ENCODE assay signal across 8 cellular contexts in the genomic region with DNA sequence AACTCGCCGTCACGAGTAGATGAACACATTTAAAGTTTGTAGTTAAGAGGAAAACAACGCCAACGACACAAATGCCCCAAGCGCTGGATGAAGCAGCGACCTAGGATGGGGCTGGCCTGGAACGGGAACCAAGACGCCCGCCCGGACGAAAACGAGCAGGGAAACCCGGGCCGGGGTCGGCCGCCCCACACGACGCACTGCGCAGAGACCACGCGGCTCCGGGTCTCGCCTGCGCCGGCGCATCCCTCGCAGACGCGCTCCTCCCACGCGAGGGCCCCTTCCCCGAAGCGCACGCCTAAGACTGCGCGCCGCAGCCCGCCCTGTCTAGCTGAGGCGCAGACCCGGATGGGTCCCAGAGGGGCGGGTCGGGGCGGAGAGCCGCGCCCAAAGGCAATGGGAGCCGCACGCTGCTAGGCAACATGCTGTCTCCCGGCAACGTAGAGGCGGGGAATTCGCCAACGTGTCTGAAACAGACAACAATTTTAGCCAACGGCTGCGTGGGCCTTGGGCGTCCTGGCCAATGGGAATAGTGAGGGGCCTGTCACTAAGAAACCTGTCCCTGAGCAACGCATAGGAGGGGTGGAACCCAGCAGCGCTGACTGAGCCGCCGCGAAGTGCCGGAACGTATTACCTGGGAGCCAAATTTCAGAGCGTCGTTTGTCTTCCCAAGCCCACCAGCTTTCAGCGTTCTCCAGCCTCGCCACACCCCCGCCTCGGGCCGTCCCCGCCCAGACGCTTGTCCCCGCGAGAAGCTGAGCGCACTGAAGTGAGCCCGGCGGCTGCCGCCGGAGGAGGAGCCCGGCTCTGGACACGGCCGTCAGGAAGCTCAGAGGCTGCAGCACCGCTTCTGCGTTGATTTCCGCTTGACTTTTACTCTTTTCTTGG. TPM values are rescaled to one million over a fixed set of nuclear protein-coding genes. Genes with fewer than 3 reads are reported as not detected.
DNase-seq lines count a peak whose midpoint lies in the region; FAIRE-seq and TF ChIP-seq lines count a peak whose summit lies in the region.

No MANE protein-coding gene starts in this region.

- H3K4me3 ChIP-seq in WI38 (ENCODE audit: low read depth, low read length) (peak overlapping the region; percentile 65), mammary epithelial cell (replicated peaks in 1 of 3; ENCODE audit: insufficient read depth in 1 of 3, low read depth in 2 of 3, low read length in 3 of 3) (peak overlapping the region; percentile 83 to 92 (median 91)), iPS-18c (ENCODE audit: insufficient read depth, low read depth, low read length) (peak overlapping the region; percentile 71), skeletal muscle satellite cell (ENCODE audit: low read length) (peak overlapping the region; percentile 78)

- dilution Hi-C loops in mammary epithelial cell (cut with HindIII; ENCODE audit: low sequenced_read_pairs), result loop anchor here (10.0 kb wide), 1 partner anchor 94 kb away; no protein-coding TSS in a partner anchor

- no TSS peak for BruUV-seq in mammary epithelial cell (replicated peaks; lab: Mats Ljungman, UMichigan)

- WGBS in mammary epithelial cell (ENCODE audit: low coverage, missing lambda C conversion rate), result 4% methylated on average over 21 of the region's 85 CpGs

- peaks cover 5% of the 10 kb centered on the region for H3K9me3 ChIP-seq in mammary epithelial cell (replicated peaks; ENCODE audit: insufficient read depth, low read length)
- H3K9me3 ChIP-seq in iPS-18c (ENCODE audit: control insufficient read depth, insufficient read depth, low read length), result peaks cover 2% of the 10 kb centered on the region
- H3K9me3 ChIP-seq in skeletal muscle satellite cell (replicated peaks; ENCODE audit: low read length), result peaks cover 8% of the 10 kb centered on the region

- H3K4me1 ChIP-seq in mammary epithelial cell (ENCODE audit: insufficient read depth, low read length) (peaks cover 4% of the 10 kb centered on the region), skeletal muscle satellite cell (ENCODE audit: control insufficient read depth, insufficient read depth, low read length) (peaks cover 5% of the 10 kb centered on the region)

- H3K36me3 ChIP-seq in mammary epithelial cell (ENCODE audit: insufficient read depth, low read length), result no peaks in the 10 kb centered on the region
- H3K36me3 ChIP-seq in skeletal muscle satellite cell (ENCODE audit: insufficient read depth, low read length), result no peaks in the 10 kb centered on the region

- H3K27me3 ChIP-seq in mammary epithelial cell (ENCODE audit: insufficient read depth, low read length) (no peaks in the 10 kb centered on the region), skeletal muscle satellite cell (ENCODE audit: control insufficient read depth, insufficient read depth, low read length) (no peaks in the 10 kb centered on the region)

- no peak for TF ChIP-seq POLR2A in H54 (IDR thresholded peaks at IDR 0.05; ENCODE audit: low read depth, low read length)

- H3K9ac ChIP-seq in mammary epithelial cell (ENCODE audit: insufficient read depth, low read length) (peak overlapping the region; percentile 43), skeletal muscle satellite cell (ENCODE audit: low read depth, low read length) (peak overlapping the region; percentile 88)

- no peaks in the 10 kb centered on the region for H3K79me2 ChIP-seq in mammary epithelial cell (ENCODE audit: insufficient read depth, low read length)

- no peak for FAIRE-seq in H54 (lab: Jason Lieb, UNC)

- intact Hi-C loops in mammary epithelial cell (cut with micrococcal nuclease), result loop anchor here (1.0 kb wide), 1 partner anchor 21 kb away; a partner anchor contains a TSS

- TF ChIP-seq CTCF in WI38 (IDR thresholded peaks at IDR 0.05; ENCODE audit: low read depth, low read length) (no peak), mammary epithelial cell (conservative IDR thresholded peaks at IDR 0.05 in 1 of 2, IDR thresholded peaks at IDR 0.05 in 1 of 2; ENCODE audit: extremely low read depth in 1 of 2, insufficient read depth in 1 of 2, low read depth in 1 of 2, low read length in 2 of 2) (no peak)

- no peaks in the 10 kb centered on the region for H4K20me1 ChIP-seq in mammary epithelial cell (ENCODE audit: insufficient read depth, low read length)

- H3K27ac ChIP-seq in mammary epithelial cell (ENCODE audit: insufficient read depth, low read depth, low read length), result peak overlapping the region; percentile 55

- H3K4me2 ChIP-seq in mammary epithelial cell (ENCODE audit: insufficient read depth, low read depth, low read length), result peak overlapping the region; percentile 94
- peak overlapping the region; percentile 86 for H3K4me2 ChIP-seq in skeletal muscle satellite cell (ENCODE audit: low read length)

- peak; percentile 99 for DNase-seq in ELF-1 (ENCODE audit: low read depth, low spot score)
- DNase-seq in H4 (ENCODE audit: low spot score), result peak; percentile 96
- peak; percentile 91 for DNase-seq in NCI-H1436 (lab: John Stamatoyannopoulos, UW)
- peak; percentile 99 for DNase-seq in mammary epithelial cell
- no peak for DNase-seq in H54 (ENCODE audit: insufficient read length, low spot score)

- H2AFZ ChIP-seq in mammary epithelial cell (ENCODE audit: low read depth, low read length), result peak overlapping the region; percentile 96

- in situ Hi-C loops in mammary epithelial cell (cut with MboI; ENCODE audit: low sequenced_read_pairs in 2 of 2), result no loop called here

- CTCF ChIA-PET in mammary epithelial cell (lab: Charles Lee; ENCODE audit: low non-redundant PET), result no interaction called here

RNA-seq across cellular contexts. Expression of a gene that starts 21.0 kb away (rescaled TPM):
- 6.4 and 11.9 TPM in 2 replicates for total RNA-seq in H4 (2014; rRNA removed; shearing (Covaris generic))
- total RNA-seq in mammary epithelial cell, result 10 to 100 TPM; 46.2 to 47.5 TPM
- polyA plus RNA-seq in mammary epithelial cell, result 25.1 TPM
- polyA minus RNA-seq in mammary epithelial cell, result 174 TPM
- total RNA-seq in skeletal muscle satellite cell (2012; rRNA removed), result 30.6 and 35.0 TPM in 2 replicates

RNA-seq across cellular contexts. Expression of a gene that starts 47.7 kb away (rescaled TPM):
- 1.3 and 4.2 TPM in 2 replicates for total RNA-seq in H4 (2014; rRNA removed; shearing (Covaris generic))
- 10 to 100 TPM; 13.3 to 14.4 TPM for total RNA-seq in mammary epithelial cell
- polyA plus RNA-seq in mammary epithelial cell, result 3.0 TPM
- 13.6 TPM for polyA minus RNA-seq in mammary epithelial cell
- total RNA-seq in skeletal muscle satellite cell (2012; rRNA removed), result 7.0 and 8.4 TPM in 2 replicates
